4 cellular contexts compared by ENCODE assay signal in the genomic region with DNA sequence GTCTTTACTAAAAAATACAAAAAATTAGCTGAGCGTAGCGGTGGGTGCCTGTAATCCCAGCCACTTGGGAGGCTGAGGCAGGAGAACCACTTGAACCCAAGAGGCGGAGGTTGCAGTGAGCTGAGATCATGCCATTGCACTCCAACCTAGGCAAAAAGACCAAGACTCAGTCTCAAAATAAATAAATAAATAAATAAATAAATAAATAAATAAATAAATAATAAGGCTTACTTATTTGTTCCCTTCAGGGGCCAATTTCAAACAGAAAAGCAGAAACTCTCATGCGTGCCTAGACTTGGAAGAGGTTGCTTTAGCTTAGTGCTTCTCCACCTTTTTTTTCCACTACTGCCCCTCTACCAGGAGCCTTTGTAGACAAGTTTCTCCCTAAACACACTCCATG. TPM values are rescaled to one million over a fixed set of nuclear protein-coding genes. Genes with fewer than 3 reads are reported as not detected.
"Had no signal": no experiment of that assay in that cellular context is flagged by ENCODE, and none has a peak within 500 bp of the region (broad histone marks: within the 10 kb centered on the region; RNA-seq: fewer than 3 reads in every experiment).

No MANE protein-coding gene starts in this region.

RNA-seq across cellular contexts. Expression of a gene that starts 9.9 kb away (rescaled TPM):
- total RNA-seq: LHCN-M2, M059J, MCF 10A, NCI-H460 had no signal
